In genomic region chr7:16357921-16358320, GRCh38 we compare ENCODE assay signal across 14 cellular contexts.
DNase-seq lines count a peak whose midpoint lies in the region; ATAC-seq and TF ChIP-seq lines count a peak whose summit lies in the region.
"Had no signal": no experiment of that assay in that cellular context is flagged by ENCODE, and none has a peak within 500 bp of the region (broad histone marks: within the 10 kb centered on the region; RNA-seq: fewer than 3 reads in every experiment).

No MANE protein-coding gene starts in this region.

- H3K4me1 Mint-ChIP-seq in MCF 10A (ENCODE audit: insufficient read depth, unreplicated experiment) (no peaks in the 10 kb centered on the region), Caco-2 (ENCODE audit: low read depth, unreplicated experiment) (peaks cover 6% of the 10 kb centered on the region)
- no peaks in the 10 kb centered on the region for H3K4me1 Mint-ChIP-seq in activated naive CD4-positive, alpha-beta T cell treated with anti-CD3 and anti-CD28 coated beads, Interleukin-2, amount 10 ng/mL, durations not matched to agents 7 days and 5 days
- H3K4me1 Mint-ChIP-seq: WTC11 had no signal

- peak; percentile 27 to 57 for ATAC-seq in left cardiac atrium
- ATAC-seq in upper lobe of right lung = peak; percentile 51
- no peak for ATAC-seq in GM19452 (IDR thresholded peaks at IDR 0.05; ENCODE audit: unreplicated experiment)
- ATAC-seq: WTC11 had no signal

- no peaks in the 10 kb centered on the region for H3K27me3 Mint-ChIP-seq in MCF 10A (ENCODE audit: insufficient read depth, unreplicated experiment)
- H3K27me3 Mint-ChIP-seq in Caco-2 (ENCODE audit: insufficient read depth, unreplicated experiment) = no peaks in the 10 kb centered on the region
- H3K27me3 Mint-ChIP-seq in activated naive CD4-positive, alpha-beta T cell treated with anti-CD3 and anti-CD28 coated beads, Interleukin-2, amount 10 ng/mL, durations not matched to agents 7 days and 5 days = no peaks in the 10 kb centered on the region
- H3K27me3 Mint-ChIP-seq: stimulated activated naive CD8-positive, alpha-beta T cell treated with anti-CD3 and anti-CD28 coated beads, Interleukin-15, Interleukin-2, amounts not matched to agents 100 ng/mL and 50 ng/mL, for 24 hours had no signal

- TF ChIP-seq CTCF in breast epithelium (IDR thresholded peaks at IDR 0.05) (no peak), MCF 10A (IDR thresholded peaks at IDR 0.05; ENCODE audit: unreplicated experiment) (no peak), upper lobe of right lung (IDR thresholded peaks at IDR 0.05) (no peak), Caco-2 (IDR thresholded peaks at IDR 0.05; ENCODE audit: insufficient read depth in 1 of 2, low read depth in 1 of 2, low read length in 1 of 2, severe bottlenecking in 1 of 2, unreplicated experiment in 1 of 2) (no peak)

- no peak overlapping the region for H3K27ac Mint-ChIP-seq in MCF 10A (ENCODE audit: low read depth, unreplicated experiment)
- no peak overlapping the region for H3K27ac Mint-ChIP-seq in Caco-2 (ENCODE audit: unreplicated experiment)
- no peak overlapping the region for H3K27ac Mint-ChIP-seq in activated naive CD4-positive, alpha-beta T cell treated with anti-CD3 and anti-CD28 coated beads, Interleukin-2, amount 10 ng/mL, durations not matched to agents 7 days and 5 days
- H3K27ac Mint-ChIP-seq: stimulated activated naive CD8-positive, alpha-beta T cell treated with anti-CD3 and anti-CD28 coated beads, Interleukin-15, Interleukin-2, amounts not matched to agents 100 ng/mL and 50 ng/mL, for 24 hours; WTC11 had no signal

- no peak overlapping the region for H3K4me3 Mint-ChIP-seq in MCF 10A (ENCODE audit: unreplicated experiment)
- no peak overlapping the region for H3K4me3 Mint-ChIP-seq in Caco-2 (ENCODE audit: unreplicated experiment)
- no peak overlapping the region for H3K4me3 Mint-ChIP-seq in activated naive CD4-positive, alpha-beta T cell treated with anti-CD3 and anti-CD28 coated beads, Interleukin-2, amount 10 ng/mL, durations not matched to agents 7 days and 5 days
- H3K4me3 Mint-ChIP-seq: neural crest cell; stimulated activated naive CD8-positive, alpha-beta T cell treated with anti-CD3 and anti-CD28 coated beads, Interleukin-15, Interleukin-2, amounts not matched to agents 100 ng/mL and 50 ng/mL, for 24 hours; WTC11 had no signal

- no TSS peak for BruUV-seq in MCF 10A (replicated peaks; lab: Mats Ljungman, UMichigan)
- no TSS peak for BruUV-seq in Caco-2 (replicated peaks; lab: Mats Ljungman, UMichigan)

- H3K36me3 Mint-ChIP-seq in MCF 10A (ENCODE audit: insufficient read depth, unreplicated experiment) (peaks cover 5% of the 10 kb centered on the region), Caco-2 (ENCODE audit: insufficient read depth, unreplicated experiment) (no peaks in the 10 kb centered on the region)
- H3K36me3 Mint-ChIP-seq in activated naive CD4-positive, alpha-beta T cell treated with anti-CD3 and anti-CD28 coated beads, Interleukin-2, amount 10 ng/mL, durations not matched to agents 7 days and 5 days = no peaks in the 10 kb centered on the region
- H3K36me3 Mint-ChIP-seq: WTC11 had no signal

- POLR2A ChIA-PET in MCF 10A (lab: Yijun Ruan, JAX) (no interaction called here), Caco-2 (lab: Charles Lee) (no interaction called here)

- H3K36me3 ChIP-seq in breast epithelium (no peaks in the 10 kb centered on the region), upper lobe of right lung (no peaks in the 10 kb centered on the region), Caco-2 (ENCODE audit: control insufficient read depth, insufficient read depth, low read length) (no peaks in the 10 kb centered on the region)

- no peaks in the 10 kb centered on the region for H3K9me3 Mint-ChIP-seq in MCF 10A (ENCODE audit: unreplicated experiment)
- no peaks in the 10 kb centered on the region for H3K9me3 Mint-ChIP-seq in Caco-2 (ENCODE audit: unreplicated experiment)
- H3K9me3 Mint-ChIP-seq in activated naive CD4-positive, alpha-beta T cell treated with anti-CD3 and anti-CD28 coated beads, Interleukin-2, amount 10 ng/mL, durations not matched to agents 7 days and 5 days = no peaks in the 10 kb centered on the region
- H3K9me3 Mint-ChIP-seq: stimulated activated naive CD8-positive, alpha-beta T cell treated with anti-CD3 and anti-CD28 coated beads, Interleukin-15, Interleukin-2, amounts not matched to agents 100 ng/mL and 50 ng/mL, for 24 hours; WTC11 had no signal

- H3K27me3 ChIP-seq in breast epithelium (no peaks in the 10 kb centered on the region), upper lobe of right lung (no peaks in the 10 kb centered on the region), Caco-2 (replicated peaks; ENCODE audit: control insufficient read depth, insufficient read depth, low read length) (no peaks in the 10 kb centered on the region)

- DNase-seq in breast epithelium (ENCODE audit: low spot score in 2 of 2) = peak; percentile 47 to 58
- DNase-seq in MCF 10A (ENCODE audit: unreplicated experiment) = no peak
- peak; percentile 76 for DNase-seq in NCI-H524 treated with DMSO at 0.1 percent for 48 hours (lab: John Stamatoyannopoulos, UW)
- no peak for DNase-seq in left cardiac atrium
- DNase-seq in upper lobe of right lung = peak; percentile 44
- DNase-seq in Caco-2 = no peak
- no peak for DNase-seq in activated naive CD4-positive, alpha-beta T cell treated with anti-CD3 and anti-CD28 coated beads, Interleukin-2, amount 10 ng/mL, durations not matched to agents 7 days and 5 days
- DNase-seq: ACHN, activated gamma-delta T cell had no signal

- H3K9me3 ChIP-seq in breast epithelium (no peaks in the 10 kb centered on the region), upper lobe of right lung (no peaks in the 10 kb centered on the region), Caco-2 (no peaks in the 10 kb centered on the region)

- intact Hi-C loops in breast epithelium (cut with DNase I; ENCODE audit: low total_unique reads) = no loop called here
- intact Hi-C loops in MCF 10A (cut with micrococcal nuclease) = no loop called here
- intact Hi-C loops in left cardiac atrium (cut with DNase I) = loop anchor here in 1 of 2 donors (10.0 kb wide), 1 partner anchor 53 kb away; no protein-coding TSS in a partner anchor
- intact Hi-C loops in upper lobe of right lung (cut with DNase I) = no loop called here
- intact Hi-C loops in Caco-2 (cut with micrococcal nuclease; ENCODE audit: unreplicated experiment) = no loop called here

- H3K4me3 ChIP-seq in breast epithelium (no peak overlapping the region), upper lobe of right lung (no peak overlapping the region), Caco-2 (ENCODE audit: low read depth, low read length) (no peak overlapping the region)
- H3K4me3 ChIP-seq: SK-N-MC had no signal

- H3K27ac ChIP-seq in breast epithelium (peak overlapping the region in 1 of 2 donors; percentile 8), upper lobe of right lung (no peak overlapping the region)
- H3K27ac ChIP-seq: SK-N-MC had no signal

- H3K4me1 ChIP-seq in breast epithelium = no peaks in the 10 kb centered on the region
- H3K4me1 ChIP-seq in upper lobe of right lung = no peaks in the 10 kb centered on the region
- no peaks in the 10 kb centered on the region; the same call in 1 of the 2 replicates for H3K4me1 ChIP-seq in Caco-2

- no peak for TF ChIP-seq POLR2A in breast epithelium (IDR thresholded peaks at IDR 0.05)

- CTCF ChIA-PET in MCF 10A (lab: Yijun Ruan, JAX) (interaction anchor here (1.6 kb wide), 1 partner anchor 12 kb away, joined by 4 read pairs; no protein-coding TSS in a partner anchor), Caco-2 (lab: Charles Lee) (no interaction called here)
- CTCF ChIA-PET in activated naive CD4-positive, alpha-beta T cell treated with anti-CD3 and anti-CD28 coated beads, Interleukin-2, amount 10 ng/mL, durations not matched to agents 7 days and 5 days (lab: Charles Lee) = no interaction called here

Comparison
In these comparisons a context has a peak if more than half of its experiments do, and no peak if none do; other contexts are left out.
1. DNase-seq: peak in breast epithelium (2 of 2), NCI-H524 treated with DMSO at 0.1 percent for 48 hours (single experiment) and upper lobe of right lung (single experiment); none in MCF 10A (single experiment), left cardiac atrium (single experiment), Caco-2 (0 of 2) and activated naive CD4-positive, alpha-beta T cell treated with anti-CD3 and anti-CD28 coated beads, Interleukin-2, amount 10 ng/mL, durations not matched to agents 7 days and 5 days (single experiment).